Comparison of ENCODE assay signal across 28 cellular contexts in the genomic region with DNA sequence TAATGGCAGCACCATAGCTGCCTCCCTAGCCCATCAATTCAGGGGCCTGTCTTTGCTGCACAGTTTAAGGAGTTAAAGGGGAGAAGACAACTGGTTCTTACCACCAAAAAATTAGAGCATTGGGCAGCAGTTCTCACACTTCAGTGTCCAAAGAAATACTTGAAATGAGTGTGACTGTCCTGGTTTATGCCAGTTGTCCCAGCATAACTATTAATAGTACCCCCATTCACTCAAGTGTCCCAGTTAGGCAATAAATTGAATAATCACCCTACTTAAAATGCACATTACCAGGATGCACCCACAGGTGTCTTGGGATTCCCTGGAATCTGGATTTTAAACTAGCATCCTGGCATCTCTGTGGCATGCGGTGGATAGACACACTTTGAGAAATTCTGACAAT. TPM values are rescaled to one million over a fixed set of nuclear protein-coding genes. Genes with fewer than 3 reads are reported as not detected.
"Had no signal": no experiment of that assay in that cellular context is flagged by ENCODE, and none has a peak within 500 bp of the region (broad histone marks: within the 10 kb centered on the region; RNA-seq: fewer than 3 reads in every experiment).

No MANE protein-coding gene starts in this region.

- H3K9me3 ChIP-seq: ovary, psoas muscle, right lobe of liver, sigmoid colon, spleen, stomach, thoracic aorta, thyroid gland, tibial nerve, upper lobe of left lung, vagina had no signal

- H2AFZ ChIP-seq: neural progenitor cell, parathyroid adenoma had no signal

- H3K9ac ChIP-seq: neural progenitor cell, parathyroid adenoma had no signal

- H3K27ac ChIP-seq: neural progenitor cell, ovary, parathyroid adenoma, psoas muscle, right lobe of liver, sigmoid colon, skin epidermis, spleen, stomach, thoracic aorta, thyroid gland, tibial nerve, upper lobe of left lung, vagina had no signal

- H3K4me3 ChIP-seq: neural progenitor cell, ovary, psoas muscle, right lobe of liver, sigmoid colon, skin epidermis, smooth muscle cell, spleen, stomach, thoracic aorta, thyroid gland, tibial nerve, upper lobe of left lung, vagina had no signal

- H3K4me2 ChIP-seq: neural progenitor cell, smooth muscle cell had no signal

- H3K27me3 ChIP-seq: neural progenitor cell, ovary, right lobe of liver, sigmoid colon, spleen, stomach, thyroid gland, tibial nerve, upper lobe of left lung, vagina had no signal

- DNase-seq: naive thymus-derived CD4-positive, alpha-beta T cell; natural killer cell; occipital lobe; ovary; posterior cingulate gyrus; psoas muscle; right lobe of liver; spleen; stimulated activated CD4-positive, alpha-beta T cell treated with anti-CD3 and anti-CD28 coated beads, Interleukin-12 subunit alpha, Interleukin-12 subunit beta, amount 100 ng/mL, for 4 hours; stimulated activated CD4-positive, alpha-beta T cell treated with anti-CD3 and anti-CD28 coated beads, Interleukin-2, amount 100 ng/mL, for 24 hours; stimulated activated CD4-positive, alpha-beta T cell treated with anti-CD3 and anti-CD28 coated beads, Interleukin-2, amount 100 ng/mL, for 48 hours; stimulated activated CD4-positive, alpha-beta T cell treated with anti-CD3 and anti-CD28 coated beads, Interleukin-4, amount 100 ng/mL, for 24 hours; stimulated activated naive B cell treated with anti-CD40 and anti-IgM and Interleukin-4, amounts not matched to agents 10 μg/mL and 1 μg/mL and 100 μg/mL, for 72 hours; stimulated activated naive CD4-positive, alpha-beta T cell treated with Interleukin-2 at 50 U/mL for 16 hours; stomach; thyroid gland; upper lobe of left lung had no signal

- H3K79me2 ChIP-seq: parathyroid adenoma had no signal

- ATAC-seq: naive thymus-derived CD4-positive, alpha-beta T cell; natural killer cell; psoas muscle; stimulated activated naive B cell treated with anti-CD40 and anti-IgM and Interleukin-4, amounts not matched to agents 10 μg/mL and 1 μg/mL and 100 μg/mL, for 72 hours had no signal

- H3K36me3 ChIP-seq: neural progenitor cell, ovary, right lobe of liver, sigmoid colon, spleen, stomach, thoracic aorta, thyroid gland, tibial nerve, upper lobe of left lung, vagina had no signal

- H3K4me1 ChIP-seq: neural progenitor cell, parathyroid adenoma, psoas muscle, right lobe of liver, sigmoid colon, stomach, thyroid gland, tibial nerve, upper lobe of left lung, vagina had no signal

RNA-seq across cellular contexts. Expression of a gene that starts 51.1 kb away (rescaled TPM):
- total RNA-seq: natural killer cell, osteoblast, renal cortical epithelial cell, smooth muscle cell, subcutaneous adipose tissue, thoracic aorta had no signal
